In the genomic region with DNA sequence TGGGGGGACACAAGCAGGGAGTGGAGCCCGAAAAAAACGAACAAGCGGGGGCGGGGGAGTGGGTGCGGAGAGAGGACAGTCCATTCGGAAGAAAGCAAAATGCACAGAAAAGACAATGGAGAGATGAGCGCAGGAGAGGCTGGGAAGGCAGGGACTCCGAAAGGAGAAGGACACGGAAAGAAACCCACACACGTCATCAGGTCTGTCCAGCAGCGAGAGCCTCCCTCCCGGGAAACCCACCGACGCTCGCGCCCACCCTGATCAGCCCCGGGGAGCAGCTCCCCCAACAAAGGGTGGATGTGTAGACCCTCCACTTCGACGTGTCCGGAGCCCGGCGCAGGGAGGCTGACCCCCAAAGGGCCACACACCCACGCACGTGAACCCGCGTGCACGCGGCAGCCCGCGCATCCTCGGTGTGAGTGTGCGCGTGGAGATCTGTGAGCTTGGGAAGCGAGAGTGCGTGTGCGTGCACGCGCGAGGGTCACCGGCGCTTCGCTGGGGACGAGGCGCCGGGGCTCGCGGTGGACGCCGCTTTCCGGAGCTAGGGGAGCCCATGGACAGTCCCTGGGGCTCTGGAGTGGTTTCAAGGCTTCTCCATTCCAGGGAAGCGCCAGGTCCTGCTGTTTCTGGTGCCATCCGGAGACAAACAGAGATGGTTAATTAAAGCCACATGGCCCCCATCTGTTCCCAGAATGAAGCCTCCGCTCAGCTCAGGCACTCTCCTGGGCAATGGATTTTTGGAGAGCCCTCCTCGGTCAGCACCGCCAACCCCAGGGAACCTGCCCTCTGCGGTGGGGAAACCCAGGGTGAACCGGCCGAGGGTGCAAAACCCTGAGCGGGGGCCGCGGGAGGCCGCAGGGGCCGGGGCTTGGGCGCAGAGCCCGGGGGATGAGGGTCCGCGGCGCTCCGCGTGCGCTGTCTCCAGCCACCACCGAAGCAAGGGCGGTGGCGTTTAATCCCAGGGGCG, we compare ENCODE assay signal across 8 cellular contexts. TPM values are rescaled to one million over a fixed set of nuclear protein-coding genes. Genes with fewer than 3 reads are reported as not detected.
DNase-seq lines count a peak whose midpoint lies in the region; ATAC-seq, FAIRE-seq and TF ChIP-seq lines count a peak whose summit lies in the region.

No MANE protein-coding gene starts in this region.

- intact Hi-C loops in CD4-positive, alpha-beta T cell (cut with DNase I, micrococcal nuclease), result no loop called here

- H3K4me1 ChIP-seq in HUES64 (ENCODE audit: insufficient read depth, low read length), result peaks cover 33% of the 10 kb centered on the region; the same call in 1 of the 2 replicates
- H3K4me1 ChIP-seq in astrocyte (ENCODE audit: insufficient read depth, low read length), result peaks cover 52% of the 10 kb centered on the region

- H3K36me3 Mint-ChIP-seq in CD4-positive, alpha-beta T cell (ENCODE audit: low read depth), result no peaks in the 10 kb centered on the region
- peaks cover 10% of the 10 kb centered on the region for H3K36me3 Mint-ChIP-seq in astrocyte (ENCODE audit: low read depth, unreplicated experiment)

- H3K4me2 ChIP-seq in astrocyte (ENCODE audit: low read length), result peak overlapping the region; percentile 95

- no peak for FAIRE-seq in astrocyte (lab: Jason Lieb, UNC)

- POLR2A ChIA-PET in CD4-positive, alpha-beta T cell (lab: Charles Lee), result no interaction called here

- no peak for TF ChIP-seq CTCF in CD4-positive, alpha-beta T cell (IDR thresholded peaks at IDR 0.05)
- TF ChIP-seq CTCF in astrocyte (IDR thresholded peaks at IDR 0.05; ENCODE audit: insufficient read depth, low read depth, low read length), result no peak

- peaks cover 13% of the 10 kb centered on the region for H4K20me1 ChIP-seq in astrocyte (ENCODE audit: insufficient read depth, low read length)

- H3K27ac Mint-ChIP-seq in CD4-positive, alpha-beta T cell, result no peak overlapping the region
- H3K27ac Mint-ChIP-seq in astrocyte (ENCODE audit: unreplicated experiment), result peak overlapping the region; percentile 98

- H3K4me3 Mint-ChIP-seq in CD4-positive, alpha-beta T cell, result peak overlapping the region; percentile 80
- peak overlapping the region; percentile 98 for H3K4me3 Mint-ChIP-seq in astrocyte (ENCODE audit: unreplicated experiment)

- H3K36me3 ChIP-seq in HUES64 (ENCODE audit: insufficient read depth, low read length), result peaks cover 31% of the 10 kb centered on the region
- H3K36me3 ChIP-seq in astrocyte (ENCODE audit: insufficient read depth, low read length), result peaks cover 31% of the 10 kb centered on the region

- no peak overlapping the region for H2AFZ ChIP-seq in astrocyte (ENCODE audit: low read depth, low read length)

- H3K27ac ChIP-seq in CD4-positive, alpha-beta T cell (ENCODE audit: low read depth, low read length), result no peak overlapping the region
- H3K27ac ChIP-seq in HUES64 (ENCODE audit: low read depth, low read length) (peak overlapping the region; percentile 52), astrocyte (ENCODE audit: low read depth, low read length) (peak overlapping the region; percentile 91), skin epidermis (peak overlapping the region; percentile 15 to 92 (median 78))

- peaks cover 56% of the 10 kb centered on the region for H3K79me2 ChIP-seq in astrocyte (ENCODE audit: insufficient read depth, low read length)

- H3K27me3 ChIP-seq in CD4-positive, alpha-beta T cell (ENCODE audit: control insufficient read depth, insufficient read depth, low read length), result peaks cover 50% of the 10 kb centered on the region
- H3K27me3 ChIP-seq in HUES64 (ENCODE audit: insufficient read depth, low read length) (peaks cover 64% of the 10 kb centered on the region), astrocyte (ENCODE audit: insufficient read depth, low read length) (no peaks in the 10 kb centered on the region)

- DNase-seq in CD4-positive, alpha-beta T cell, result no peak
- no peak for DNase-seq in astrocyte (ENCODE audit: low read depth)
- no peak for DNase-seq in RPMI8226
- no peak for DNase-seq in SIG-M5 (lab: John Stamatoyannopoulos, UW)

- H3K4me1 Mint-ChIP-seq in CD4-positive, alpha-beta T cell (ENCODE audit: low read depth), result peaks cover 12% of the 10 kb centered on the region
- peaks cover 30% of the 10 kb centered on the region for H3K4me1 Mint-ChIP-seq in astrocyte (ENCODE audit: low read depth, unreplicated experiment)

- no peaks in the 10 kb centered on the region for H3K9me3 ChIP-seq in CD4-positive, alpha-beta T cell (ENCODE audit: control insufficient read depth, low read length)
- H3K9me3 ChIP-seq in HUES64 (ENCODE audit: insufficient read depth, low read depth, low read length) (no peaks in the 10 kb centered on the region), astrocyte (ENCODE audit: insufficient read depth, low read depth, low read length) (no peaks in the 10 kb centered on the region)

- WGBS in HUES64, result 1% methylated on average over 75 of the region's 75 CpGs

- H3K4me3 ChIP-seq in HUES64 (ENCODE audit: low read length) (peak overlapping the region; percentile 76), astrocyte (ENCODE audit: insufficient read depth, low read depth, low read length) (peak overlapping the region; percentile 90), iPS-11a (ENCODE audit: low read depth, low read length) (peak overlapping the region; percentile 65), skin epidermis (peak overlapping the region; percentile 40 to 66 (median 51))

- H3K27me3 Mint-ChIP-seq in CD4-positive, alpha-beta T cell, result peaks cover 65% of the 10 kb centered on the region
- H3K27me3 Mint-ChIP-seq in astrocyte (ENCODE audit: low read depth, unreplicated experiment), result peaks cover 7% of the 10 kb centered on the region

- H3K9me3 Mint-ChIP-seq in CD4-positive, alpha-beta T cell, result no peaks in the 10 kb centered on the region
- peaks cover 2% of the 10 kb centered on the region for H3K9me3 Mint-ChIP-seq in astrocyte (ENCODE audit: unreplicated experiment)

- H3K9ac ChIP-seq in HUES64 (ENCODE audit: low read depth, low read length), result peak overlapping the region; percentile 80
- H3K9ac ChIP-seq in astrocyte (ENCODE audit: low read length), result peak overlapping the region; percentile 95

- ATAC-seq in CD4-positive, alpha-beta T cell (ENCODE audit: poor library complexity), result no peak
- no peak for ATAC-seq in HG03097 (IDR thresholded peaks at IDR 0.05; ENCODE audit: low FRiP score, unreplicated experiment)

- CTCF ChIA-PET in CD4-positive, alpha-beta T cell (lab: Charles Lee), result no interaction called here

RNA-seq across cellular contexts. Expression of gene LAMB1, which starts 0.9 kb away (rescaled TPM):
- not detected for total RNA-seq in CD4-positive, alpha-beta T cell
- 56.2 TPM for polyA plus RNA-seq in HUES64 (2013, experiment 1 of 2)
- polyA plus RNA-seq in HUES64 (2013, experiment 2 of 2), result 61.1 TPM
- total RNA-seq in astrocyte, result 403 and 411 TPM in 2 replicates

Comparison
In these comparisons a context has a peak if more than half of its experiments do, and no peak if none do; other contexts are left out.
1. RNA of gene LAMB1, which starts 0.9 kb away (total RNA-seq): 403 to 411 TPM in astrocyte; not detected in CD4-positive, alpha-beta T cell; every median in the first group is over 100 times any median in the second.
2. Peak in every context shown above with its lines, with median percentiles within 50 percentile points of each other: H3K4me3 ChIP-seq.